In the genomic region with DNA sequence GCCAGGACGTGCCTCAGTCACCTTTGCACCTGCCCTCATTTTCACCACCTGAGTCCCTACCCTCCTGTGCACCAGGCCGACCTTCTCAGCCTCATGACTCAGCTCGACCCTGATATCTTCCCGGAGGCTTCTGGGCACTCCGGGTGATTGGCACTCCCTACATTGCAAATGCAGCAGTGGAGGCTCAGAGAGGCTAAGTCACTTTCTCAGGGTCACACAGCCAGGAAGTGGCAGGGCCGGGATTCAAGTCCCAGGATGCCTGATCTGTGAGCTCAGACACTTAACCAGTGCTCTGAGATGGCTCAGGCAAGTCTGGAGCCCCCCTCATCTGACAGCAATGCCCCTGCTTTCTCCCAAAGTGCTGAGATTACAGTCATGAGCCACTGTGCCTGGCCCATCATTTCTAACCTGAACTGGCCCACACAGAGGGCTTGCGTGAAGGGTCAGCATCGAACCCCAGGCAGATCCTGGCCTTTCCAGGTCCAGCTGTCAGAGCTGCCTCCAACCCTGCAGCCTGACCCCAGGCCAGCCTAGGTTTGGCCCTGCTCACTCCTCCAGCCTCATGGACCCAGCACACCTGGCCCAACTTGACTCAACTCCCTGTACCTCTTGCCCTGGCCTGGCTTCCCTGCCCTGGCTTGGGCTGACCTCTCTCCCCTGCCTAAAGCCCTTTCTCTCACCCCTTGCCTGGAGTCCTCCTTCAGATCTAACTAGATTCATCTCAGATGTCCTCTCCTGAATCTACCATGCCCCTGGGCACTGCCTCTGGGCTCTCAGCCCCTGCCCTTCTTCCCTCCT, we compare ENCODE assay signal across 23 cellular contexts.
"Had no signal": no experiment of that assay in that cellular context is flagged by ENCODE, and none has a peak within 500 bp of the region (broad histone marks: within the 10 kb centered on the region; RNA-seq: fewer than 3 reads in every experiment).

No MANE protein-coding gene starts in this region.

- H3K27me3 ChIP-seq: adrenal gland, ascending aorta, testis had no signal

- H3K4me3 ChIP-seq: adrenal gland, ascending aorta, esophagus muscularis mucosa, gastroesophageal sphincter, heart left ventricle, sigmoid colon, testis had no signal

- H3K27ac ChIP-seq: ascending aorta, brain microvascular endothelial cell, esophagus muscularis mucosa, gastroesophageal sphincter, heart left ventricle, sigmoid colon, testis had no signal

- H3K9me3 ChIP-seq: adrenal gland, ascending aorta, esophagus muscularis mucosa, gastroesophageal sphincter, heart left ventricle, sigmoid colon, testis had no signal

- DNase-seq: activated CD4-positive, alpha-beta T cell treated with anti-CD3 and anti-CD28 coated beads for 1 hour; activated CD4-positive, alpha-beta T cell treated with anti-CD3 and anti-CD28 coated beads, Interleukin-2, amount 50 U/mL, for 1 hour; activated naive CD4-positive, alpha-beta T cell; activated T-cell treated with anti-CD3 and anti-CD28 coated beads, Interleukin-2, amount 50 U/mL, for 1 hour; brain microvascular endothelial cell; central memory CD4-positive, alpha-beta T cell; dermis blood vessel endothelial cell; effector memory CD8-positive, alpha-beta T cell; heart left ventricle; islet precursor cell; left cardiac atrium; mesendoderm; naive B cell; stimulated activated CD4-positive, alpha-beta T cell treated with anti-CD3 and anti-CD28 coated beads, Interleukin-2, amount 100 ng/mL, for 48 hours; stimulated activated CD8-positive, alpha-beta memory T cell treated with anti-CD3 and anti-CD28 coated beads, Interleukin-4, amount 100 ng/mL, for 48 hours; stimulated activated naive B cell treated with anti-CD40 and anti-IgM and Interleukin-4, amounts not matched to agents 10 μg/mL and 1 μg/mL and 100 μg/mL, for 72 hours; testis had no signal

- H3K36me3 ChIP-seq: adrenal gland, ascending aorta, brain microvascular endothelial cell, esophagus muscularis mucosa, gastroesophageal sphincter, heart left ventricle, sigmoid colon had no signal

- H3K4me1 ChIP-seq: ascending aorta, sigmoid colon had no signal

- FAIRE-seq: TTC549 had no signal

- ATAC-seq: effector memory CD8-positive, alpha-beta T cell; gastroesophageal sphincter; heart left ventricle; stimulated activated naive B cell treated with anti-CD40 and anti-IgM and Interleukin-4, amounts not matched to agents 10 μg/mL and 1 μg/mL and 100 μg/mL, for 72 hours had no signal
